ENCODE assay signal across 17 cellular contexts in the genomic region with DNA sequence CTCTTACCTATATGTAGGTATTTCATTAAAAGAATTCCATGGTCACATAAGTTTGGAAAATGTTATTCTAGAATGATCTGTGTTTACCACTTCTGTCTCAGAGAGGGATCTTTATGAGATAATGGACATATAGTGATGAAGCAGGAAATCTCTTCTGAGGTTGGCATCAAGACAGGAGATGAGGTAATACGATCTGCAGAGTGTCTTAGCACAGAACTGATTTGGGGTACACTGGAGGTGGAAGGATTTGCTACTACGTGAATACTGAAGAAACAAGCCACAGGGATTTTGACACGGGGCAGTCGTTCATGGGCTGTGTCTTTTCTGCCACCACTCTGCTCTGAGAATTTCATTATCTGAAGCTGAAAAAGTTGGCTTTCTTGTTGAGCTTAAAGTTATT. TPM values are rescaled to one million over a fixed set of nuclear protein-coding genes. Genes with fewer than 3 reads are reported as not detected.
DNase-seq lines count a peak whose midpoint lies in the region; FAIRE-seq and TF ChIP-seq lines count a peak whose summit lies in the region.
"Had no signal": no experiment of that assay in that cellular context is flagged by ENCODE, and none has a peak within 500 bp of the region (broad histone marks: within the 10 kb centered on the region; RNA-seq: fewer than 3 reads in every experiment).

No MANE protein-coding gene starts in this region.

- intact Hi-C loops in uterus (cut with DNase I; ENCODE audit: low total_unique reads) = no loop called here

- H3K9ac ChIP-seq in BLaER1 (no peak overlapping the region), astrocyte (ENCODE audit: low read length) (no peak overlapping the region)

- H3K4me3 Mint-ChIP-seq in HFFc6 = no peak overlapping the region
- H3K4me3 Mint-ChIP-seq in astrocyte (ENCODE audit: unreplicated experiment) = no peak overlapping the region
- H3K4me3 Mint-ChIP-seq in immature natural killer cell = peak overlapping the region in 1 of 5 donors; percentile 11
- H3K4me3 Mint-ChIP-seq: dendritic cell treated with granulocyte-macrophage colony-stimulating factor and Interleukin-4, amounts not matched to agents 40 ng/mL and 50 ng/mL, for 4 days had no signal

- TF ChIP-seq CTCF in HFFc6 (IDR thresholded peaks at IDR 0.05) (no peak), astrocyte (IDR thresholded peaks at IDR 0.05; ENCODE audit: insufficient read depth, low read depth, low read length) (no peak), uterus (IDR thresholded peaks at IDR 0.05) (no peak)

- H4K20me1 ChIP-seq in BLaER1 (peaks cover 98% of the 10 kb centered on the region), astrocyte (ENCODE audit: insufficient read depth, low read length) (peaks cover 68% of the 10 kb centered on the region)

- H3K4me1 Mint-ChIP-seq in HFFc6 (ENCODE audit: low read depth) (peaks cover 64% of the 10 kb centered on the region), astrocyte (ENCODE audit: low read depth, unreplicated experiment) (peaks cover 14% of the 10 kb centered on the region), immature natural killer cell (peaks cover 49 to 77% of the 10 kb centered on the region in 2 donors)

- no peak for TF ChIP-seq POLR2A in uterus (IDR thresholded peaks at IDR 0.05)

- H3K27me3 Mint-ChIP-seq in HFFc6 (ENCODE audit: insufficient read depth) (peaks cover 2% of the 10 kb centered on the region), astrocyte (ENCODE audit: low read depth, unreplicated experiment) (no peaks in the 10 kb centered on the region), immature natural killer cell (ENCODE audit: low read depth in 3 of 3) (peaks cover 0 to 10% (median 0%) of the 10 kb centered on the region in 3 donors)
- H3K27me3 Mint-ChIP-seq: dendritic cell treated with granulocyte-macrophage colony-stimulating factor and Interleukin-4, amounts not matched to agents 40 ng/mL and 50 ng/mL, for 4 days had no signal

- H3K27ac Mint-ChIP-seq in HFFc6 (peak overlapping the region; percentile 37), astrocyte (ENCODE audit: unreplicated experiment) (no peak overlapping the region), immature natural killer cell (peak overlapping the region in 5 of 6 donors; percentile 2 to 63 (median 23))
- H3K27ac Mint-ChIP-seq: dendritic cell treated with granulocyte-macrophage colony-stimulating factor and Interleukin-4, amounts not matched to agents 40 ng/mL and 50 ng/mL, for 4 days had no signal

- DNase-seq in HFFc6 (no peak), astrocyte (ENCODE audit: low read depth) (peak; percentile 36), immature natural killer cell (no peak), GM19238 (ENCODE audit: insufficient read length, low spot score) (no peak), LoVo (ENCODE audit: low spot score) (no peak), NCI-H510A (lab: John Stamatoyannopoulos, UW) (no peak), uterus (no peak)
- DNase-seq: activated CD4-positive, alpha-beta T cell treated with anti-CD3 and anti-CD28 coated beads for 4 hours; activated gamma-delta T cell; left ventricle myocardium superior; NCI-H69; SHP77; stimulated activated CD4-positive, alpha-beta T cell treated with anti-CD3 and anti-CD28 coated beads, Interleukin-4, amount 100 ng/mL, for 24 hours; stomach had no signal

- H3K4me2 ChIP-seq in BLaER1 (peak overlapping the region; percentile 50), astrocyte (ENCODE audit: low read length) (no peak overlapping the region)

- H3K36me3 Mint-ChIP-seq in HFFc6 (ENCODE audit: low read depth) = peaks cover 27% of the 10 kb centered on the region
- H3K36me3 Mint-ChIP-seq in astrocyte (ENCODE audit: low read depth, unreplicated experiment) = peaks cover 6% of the 10 kb centered on the region
- H3K36me3 Mint-ChIP-seq in immature natural killer cell = peaks cover 0 to 3% (median 0%) of the 10 kb centered on the region in 3 donors

- no peaks in the 10 kb centered on the region for H3K27me3 ChIP-seq in BLaER1
- no peaks in the 10 kb centered on the region for H3K27me3 ChIP-seq in astrocyte (ENCODE audit: insufficient read depth, low read length)
- no peaks in the 10 kb centered on the region for H3K27me3 ChIP-seq in uterus
- H3K27me3 ChIP-seq: stomach had no signal

- H3K27ac ChIP-seq in BLaER1 (no peak overlapping the region), astrocyte (ENCODE audit: low read depth, low read length) (no peak overlapping the region), uterus (peak overlapping the region in 1 of 2 donors; percentile 4)
- H3K27ac ChIP-seq: prostate gland, stomach had no signal

- H3K4me3 ChIP-seq in BLaER1 (no peak overlapping the region), astrocyte (ENCODE audit: insufficient read depth, low read depth, low read length) (no peak overlapping the region), uterus (no peak overlapping the region)
- H3K4me3 ChIP-seq: prostate gland, stomach had no signal

- no peak overlapping the region for H2AFZ ChIP-seq in astrocyte (ENCODE audit: low read depth, low read length)

- H3K9me3 ChIP-seq in BLaER1 = no peaks in the 10 kb centered on the region
- H3K9me3 ChIP-seq in astrocyte (ENCODE audit: insufficient read depth, low read depth, low read length) = no peaks in the 10 kb centered on the region
- H3K9me3 ChIP-seq in uterus = no peaks in the 10 kb centered on the region
- H3K9me3 ChIP-seq: prostate gland, stomach had no signal

- H3K36me3 ChIP-seq in BLaER1 (peaks cover 60% of the 10 kb centered on the region), astrocyte (ENCODE audit: insufficient read depth, low read length) (peaks cover 17% of the 10 kb centered on the region), uterus (no peaks in the 10 kb centered on the region)
- H3K36me3 ChIP-seq: prostate gland had no signal

- H3K9me3 Mint-ChIP-seq in HFFc6 (no peaks in the 10 kb centered on the region), astrocyte (ENCODE audit: unreplicated experiment) (no peaks in the 10 kb centered on the region), immature natural killer cell (no peaks in the 10 kb centered on the region)
- H3K9me3 Mint-ChIP-seq: dendritic cell treated with granulocyte-macrophage colony-stimulating factor and Interleukin-4, amounts not matched to agents 40 ng/mL and 50 ng/mL, for 4 days had no signal

- FAIRE-seq in astrocyte (lab: Jason Lieb, UNC) = peak; percentile 23

- H3K4me1 ChIP-seq in BLaER1 (peaks cover 61% of the 10 kb centered on the region), astrocyte (ENCODE audit: insufficient read depth, low read length) (peaks cover 19% of the 10 kb centered on the region), uterus (peaks cover 5 to 20% of the 10 kb centered on the region in 2 donors)
- H3K4me1 ChIP-seq: prostate gland had no signal

- H3K79me2 ChIP-seq in astrocyte (ENCODE audit: insufficient read depth, low read length) = peaks cover 99% of the 10 kb centered on the region

RNA-seq across cellular contexts. Expression of gene CBFB, which starts 5.5 kb away (rescaled TPM):
- total RNA-seq in HFFc6 (2021; fragmentation: NEBNext Ultra II Directional; extraction: Animal tissue kit (Norgen Biotek cat#: 25700)) = 10 to 100 TPM; 55.2 to 84.4 (median 69.5) TPM
- total RNA-seq in astrocyte = 94.8 and 104 TPM in 2 replicates
- polyA plus RNA-seq in immature natural killer cell = 100 to 1,000 TPM in 1 of 3 donors, 10 to 100 TPM in 2; 93.5 to 118 (median 95.2) TPM
- total RNA-seq in uterus = 100 to 1,000 TPM in 1 of 4 donors, 10 to 100 TPM in 3; 42.1 to 108 (median 75.9) TPM

RNA-seq across cellular contexts. Expression of gene CES4A, which starts 46.1 kb away (rescaled TPM):
- 1 to 10 TPM; 1.7 to 3.5 (median 2.3) TPM for total RNA-seq in HFFc6 (2021; fragmentation: NEBNext Ultra II Directional; extraction: Animal tissue kit (Norgen Biotek cat#: 25700))
- total RNA-seq in astrocyte = 1.2 TPM in 2 replicates
- 1 to 10 TPM in 1 of 3 donors, under 1 TPM in 1, not detected in 1; 0.98 to 1.6 TPM for polyA plus RNA-seq in immature natural killer cell
- 1 to 10 TPM in 3 of 4 donors, under 1 TPM in 1; 0.29 to 9.6 (median 5.4) TPM for total RNA-seq in uterus
